Comparison of ENCODE assay signal across 19 cellular contexts in the genomic region with DNA sequence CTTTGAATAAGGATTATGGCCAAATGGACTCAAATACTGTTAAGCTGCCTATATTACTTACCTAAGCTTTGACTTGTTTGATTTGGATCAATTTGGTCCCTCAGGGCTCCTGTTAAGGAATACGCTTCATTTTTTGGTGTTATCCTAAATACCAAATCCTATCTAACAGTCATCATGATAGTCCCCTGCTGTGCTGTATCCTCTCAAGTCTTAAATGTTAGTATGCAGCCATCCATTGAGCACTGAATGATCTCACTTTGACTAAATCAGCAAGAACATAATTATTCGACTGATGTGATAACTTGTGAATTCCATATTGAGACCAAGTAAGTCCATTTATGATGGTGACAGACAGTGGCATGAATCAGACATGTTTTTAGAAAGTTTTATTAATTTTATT. TPM values are rescaled to one million over a fixed set of nuclear protein-coding genes. Genes with fewer than 3 reads are reported as not detected.
DNase-seq lines count a peak whose midpoint lies in the region; TF ChIP-seq lines count a peak whose summit lies in the region.
"Had no signal": no experiment of that assay in that cellular context is flagged by ENCODE, and none has a peak within 500 bp of the region (broad histone marks: within the 10 kb centered on the region; RNA-seq: fewer than 3 reads in every experiment).

No MANE protein-coding gene starts in this region.

- no peaks in the 10 kb centered on the region for H3K27me3 ChIP-seq in A673 (replicated peaks; ENCODE audit: insufficient read depth, low read depth, low read length, poor library complexity)
- no peaks in the 10 kb centered on the region for H3K27me3 ChIP-seq in suprapubic skin

- peaks cover 3% of the 10 kb centered on the region for H3K27me3 Mint-ChIP-seq in chondrocyte (ENCODE audit: low read depth)

- no peak overlapping the region for H3K4me3 ChIP-seq in A673 (ENCODE audit: low read depth, low read length, poor library complexity, severe bottlenecking)
- no peak overlapping the region for H3K4me3 ChIP-seq in suprapubic skin
- H3K4me3 ChIP-seq: A549, GM12878, GM23248 had no signal

- no peaks in the 10 kb centered on the region for H3K36me3 Mint-ChIP-seq in chondrocyte (ENCODE audit: low read depth)
- H3K36me3 Mint-ChIP-seq: CD4-positive, alpha-beta memory T cell had no signal

- intact Hi-C loops in A673 (cut with micrococcal nuclease; ENCODE audit: unreplicated experiment): no loop called here

- no peaks in the 10 kb centered on the region for H3K9me3 Mint-ChIP-seq in chondrocyte (ENCODE audit: low read depth)

- H3K4me3 Mint-ChIP-seq in chondrocyte (ENCODE audit: unreplicated experiment): no peak overlapping the region
- H3K4me3 Mint-ChIP-seq: CD4-positive, alpha-beta memory T cell had no signal

- H3K36me3 ChIP-seq in A673 (ENCODE audit: insufficient read depth, low read length, poor library complexity, severe bottlenecking) (no peaks in the 10 kb centered on the region), suprapubic skin (no peaks in the 10 kb centered on the region)

- CTCF ChIA-PET in A673 (lab: Charles Lee): no interaction called here

- H3K9me3 ChIP-seq in A673 (ENCODE audit: low read depth, low read length, poor library complexity, severe bottlenecking): no peaks in the 10 kb centered on the region
- no peaks in the 10 kb centered on the region for H3K9me3 ChIP-seq in suprapubic skin
- H3K9me3 ChIP-seq: A549 had no signal

- no peak overlapping the region for H3K27ac ChIP-seq in A673 (ENCODE audit: low read depth, low read length, poor library complexity, severe bottlenecking)
- no peak overlapping the region for H3K27ac ChIP-seq in suprapubic skin
- H3K27ac ChIP-seq: A549, GM23248 had no signal

- no peak overlapping the region for H3K27ac Mint-ChIP-seq in chondrocyte (ENCODE audit: unreplicated experiment)
- H3K27ac Mint-ChIP-seq: CD4-positive, alpha-beta memory T cell had no signal

- 90% methylated on average over 2 of the region's 2 CpGs for WGBS in suprapubic skin

- DNase-seq in A673 (ENCODE audit: low spot score) (peak; percentile 51), G401 (ENCODE audit: low spot score) (peak; percentile 8), RPMI8226 (peak; percentile 0), SW 1271 (lab: John Stamatoyannopoulos, UW) (no peak), chondrocyte (ENCODE audit: low spot score) (no peak), suprapubic skin (ENCODE audit: low spot score in 2 of 2) (no peak)
- DNase-seq: 8988T; C1 segment of cervical spinal cord; Calu3; CD4-positive, alpha-beta memory T cell; COR-L47; DMS153; DND-41; GDM1; GM23248; H7; HCEC 1CT had no signal

- TF ChIP-seq EP300 in suprapubic skin (IDR thresholded peaks at IDR 0.05): no peak

- TF ChIP-seq CTCF in A673 (conservative IDR thresholded peaks at IDR 0.05; ENCODE audit: low read depth, low read length) (no peak), chondrocyte (IDR thresholded peaks at IDR 0.05) (no peak), suprapubic skin (IDR thresholded peaks at IDR 0.05) (no peak)

- in situ Hi-C loops in G401 (cut with HindIII; ENCODE audit: low sequenced_read_pairs): no loop called here

- H3K4me1 ChIP-seq in A673 (ENCODE audit: insufficient read depth, low read length, poor library complexity, severe bottlenecking): peaks cover 11% of the 10 kb centered on the region
- peaks cover 17% of the 10 kb centered on the region for H3K4me1 ChIP-seq in suprapubic skin

- no peak for TF ChIP-seq POLR2A in suprapubic skin (IDR thresholded peaks at IDR 0.05)

- POLR2A ChIA-PET in A673 (lab: Charles Lee; ENCODE audit: low non-redundant PET): no interaction called here

- peaks cover 14% of the 10 kb centered on the region for H3K4me1 Mint-ChIP-seq in chondrocyte (ENCODE audit: low read depth)

- BruUV-seq in A673 (replicated peaks; lab: Mats Ljungman, UMichigan): no TSS peak

RNA-seq across cellular contexts. Expression of a gene that starts 53.1 kb away (rescaled TPM):
- 12.6 and 16.0 TPM in 2 replicates for total RNA-seq in A673 (2021)
- total RNA-seq in G401 (2014; rRNA removed; shearing (Covaris generic)): 51.7 and 59.9 TPM in 2 replicates
- 3.5 to 54.5 TPM (median 50.2 TPM) in 3 replicates for total RNA-seq in chondrocyte
- total RNA-seq in suprapubic skin: 100 to 1,000 TPM in 2 of 4 donors, 10 to 100 TPM in 2; 43.9 to 151 (median 84.1) TPM

Comparison
In these comparisons a context has a peak if more than half of its experiments do, and no peak if none do; other contexts are left out.
1. DNase-seq: peak in A673 (single experiment), G401 (single experiment) and RPMI8226 (single experiment); none in SW 1271 (0 of 2), chondrocyte (single experiment) and suprapubic skin (0 of 2).